Comparison of ENCODE assay signal across 6 cellular contexts in genomic region chr9:75383635-75384034, GRCh38.
DNase-seq lines count a peak whose midpoint lies in the region; FAIRE-seq and TF ChIP-seq lines count a peak whose summit lies in the region.
"Not testable (repeated sequence)": the region's sequence is repeated elsewhere in the genome, so short reads cannot be mapped to it uniquely, and the experiment has no call there.

No MANE protein-coding gene starts in this region.

- TF ChIP-seq CTCF in H1 (IDR thresholded peaks at IDR 0.05; ENCODE audit: control extremely low read depth in 1 of 3, insufficient read depth in 1 of 3, low read depth in 1 of 3, low read length in 3 of 3) = not testable (repeated sequence)

- TF ChIP-seq RAD21 in H1 (IDR thresholded peaks at IDR 0.05 in 1 of 2, conservative IDR thresholded peaks at IDR 0.05 in 1 of 2; ENCODE audit: low read depth in 2 of 2, low read length in 2 of 2) = not testable (repeated sequence)

- not testable (repeated sequence) for H3K18ac ChIP-seq in H1 (ENCODE audit: extremely low read depth, low read length); trophoblast cell (ENCODE audit: low read length)

- H3K23ac ChIP-seq in H1 (ENCODE audit: insufficient read length); trophoblast cell (ENCODE audit: low read length): not testable (repeated sequence)

- H2BK5ac ChIP-seq in H1 (ENCODE audit: low read depth, low read length) = 0 out of 2 replicates have a peak overlapping the region, but pooled peaks have one; percentile 12
- H2BK5ac ChIP-seq in trophoblast cell (ENCODE audit: low read depth, low read length, poor library complexity) = not testable (repeated sequence)

- not testable (repeated sequence) for H3K36me3 ChIP-seq in HUES48 (ENCODE audit: control insufficient read depth, insufficient read depth, low read length); iPS-18a (ENCODE audit: control insufficient read depth, low read depth, low read length); trophoblast cell (ENCODE audit: control insufficient read depth in 1 of 2, insufficient read depth in 2 of 2, low read length in 2 of 2)
- peaks cover 31% of the 10 kb centered on the region; the same call in 1 of the 2 replicates for H3K36me3 ChIP-seq in SK-N-MC (ENCODE audit: insufficient read depth, low read length)
- H3K36me3 ChIP-seq in H1 (ENCODE audit: control insufficient read depth in 2 of 4, insufficient read depth in 4 of 4, low read length in 3 of 4) = peaks cover 0 to 14% (median 2%) of the 10 kb centered on the region in 4 experiments; a peak in 2 of 8 replicates

- H3K23me2 ChIP-seq in H1 (ENCODE audit: low read depth, low read length) = not testable (repeated sequence)

- 67% methylated on average over 1 of the region's 1 CpG; no CpG with 5 or more reads in 1 of the 2 experiments for WGBS in H1 (ENCODE audit: extremely low coverage in 1 of 2, insufficient coverage in 1 of 2, insufficient read length in 1 of 2, insufficient replicate concordance in 2 of 2, low coverage in 1 of 2, low lambda C conversion rate in 2 of 2, missing lambda C conversion rate in 1 of 2), 2 experiments
- no CpG with 5 or more reads among the region's 1 CpG for WGBS in trophoblast cell (ENCODE audit: extremely low coverage, insufficient coverage, insufficient read length)

- H3K9me3 ChIP-seq in HUES48 (ENCODE audit: control insufficient read depth, insufficient read depth, low read length) = peaks cover 53% of the 10 kb centered on the region
- peaks cover 21% of the 10 kb centered on the region for H3K9me3 ChIP-seq in SK-N-MC (ENCODE audit: low read depth, low read length)
- peaks cover 17 to 18% of the 10 kb centered on the region in 2 experiments for H3K9me3 ChIP-seq in H1 (ENCODE audit: insufficient read depth in 2 of 2, low read depth in 1 of 2, low read length in 1 of 2)
- H3K9me3 ChIP-seq in iPS-18a (ENCODE audit: control insufficient read depth, low read depth, low read length) = peaks cover 31% of the 10 kb centered on the region
- not testable (repeated sequence) for H3K9me3 ChIP-seq in trophoblast cell (ENCODE audit: insufficient read depth, low read depth, low read length)

- H4K20me1 ChIP-seq in H1 (replicated peaks in 1 of 2; ENCODE audit: control insufficient read depth in 1 of 2, insufficient read depth in 2 of 2, low read length in 2 of 2) = not testable (repeated sequence)

- TF ChIP-seq POLR2A in H1 (IDR thresholded peaks at IDR 0.05; ENCODE audit: control extremely low read depth in 1 of 2, low read depth in 2 of 2, low read length in 2 of 2) = not testable (repeated sequence)

- CTCF ChIA-PET in H1 (lab: Charles Lee; ENCODE audit: partially characterized antibody) = interaction anchor here (1.1 to 1.3 kb wide), 2 partner anchors 10 to 49 kb away, joined by 3 read pairs; no protein-coding TSS in a partner anchor

- not testable (repeated sequence) for H4K5ac ChIP-seq in H1 (ENCODE audit: insufficient read length, low read depth, low read length)

- not testable (repeated sequence) for H2BK15ac ChIP-seq in H1 (ENCODE audit: low read length)

- H2AK5ac ChIP-seq in H1 (ENCODE audit: low read depth, low read length); trophoblast cell (ENCODE audit: low read length): not testable (repeated sequence)

- peak overlapping the region; percentile 53; the same call in 1 of the 2 replicates for H3K9ac ChIP-seq in HUES48 (ENCODE audit: low read depth, low read length)
- H3K9ac ChIP-seq in SK-N-MC (ENCODE audit: insufficient read length) = peak overlapping the region; percentile 58
- not testable (repeated sequence) for H3K9ac ChIP-seq in H1 (replicated peaks in 1 of 4; ENCODE audit: extremely low read depth in 1 of 4, low read depth in 3 of 4, low read length in 3 of 4); iPS-18a (ENCODE audit: low read length); trophoblast cell (ENCODE audit: low read length)

- H3K4me2 ChIP-seq in H1 (ENCODE audit: insufficient read depth in 1 of 2, low read depth in 2 of 2, low read length in 2 of 2) = not testable (repeated sequence)
- H3K4me2 ChIP-seq in trophoblast cell (ENCODE audit: low read length) = peak overlapping the region; percentile 30

- not testable (repeated sequence) for H3K79me1 ChIP-seq in H1 (ENCODE audit: low read depth, low read length); trophoblast cell (ENCODE audit: low read length)

- not testable (repeated sequence) for FAIRE-seq in H1 (lab: Jason Lieb, UNC)

- H3K79me2 ChIP-seq in H1 (ENCODE audit: control insufficient read depth in 1 of 2, insufficient read depth in 2 of 2, low read length in 2 of 2); trophoblast cell (ENCODE audit: control insufficient read depth, insufficient read depth, low read length, poor library complexity): not testable (repeated sequence)

- not testable (repeated sequence) for H2AFZ ChIP-seq in H1 (ENCODE audit: low read length); trophoblast cell (ENCODE audit: insufficient read depth, low read length, poor library complexity)

- not testable (repeated sequence) for H3K14ac ChIP-seq in H1 (ENCODE audit: insufficient read length); trophoblast cell (ENCODE audit: low read length)

- not testable (repeated sequence) for H3K4me1 ChIP-seq in HUES48 (ENCODE audit: control insufficient read depth, insufficient read depth, low read length); H1 (replicated peaks in 1 of 4; ENCODE audit: control insufficient read depth in 3 of 4, insufficient read depth in 4 of 4, low read length in 3 of 4); iPS-18a (ENCODE audit: control insufficient read depth, low read depth, low read length); trophoblast cell (ENCODE audit: control insufficient read depth in 1 of 2, insufficient read depth in 2 of 2, low read length in 2 of 2)

- not testable (repeated sequence) for H3K4ac ChIP-seq in H1 (replicated peaks; ENCODE audit: insufficient read length, low read depth, low read length); trophoblast cell (ENCODE audit: low read depth, low read length)

- H2BK120ac ChIP-seq in H1 (replicated peaks; ENCODE audit: low read depth, low read length); trophoblast cell (ENCODE audit: insufficient read depth, low read length, poor library complexity): not testable (repeated sequence)

- not testable (repeated sequence) for H3K27me3 ChIP-seq in HUES48 (ENCODE audit: control insufficient read depth, insufficient read depth, low read length); H1 (replicated peaks in 1 of 4; ENCODE audit: control insufficient read depth in 3 of 4, extremely low read depth in 1 of 4, insufficient read depth in 3 of 4, low read length in 3 of 4); iPS-18a (ENCODE audit: control insufficient read depth, insufficient read depth, low read length); trophoblast cell (ENCODE audit: insufficient read depth, low read length)

- H3K27ac ChIP-seq in HUES48 (ENCODE audit: low read depth, low read length) = peak overlapping the region; percentile 94
- peak overlapping the region; percentile 100 for H3K27ac ChIP-seq in SK-N-MC
- not testable (repeated sequence) for H3K27ac ChIP-seq in H1 (ENCODE audit: low read depth, low read length); trophoblast cell (ENCODE audit: low read depth, low read length)
- H3K27ac ChIP-seq in iPS-18a (ENCODE audit: low read length) = peak overlapping the region; percentile 53

- not testable (repeated sequence) for H2BK20ac ChIP-seq in H1 (ENCODE audit: low read length)

- peak overlapping the region; percentile 51; the same call in 1 of the 2 replicates for H3K4me3 ChIP-seq in HUES48 (ENCODE audit: low read depth, low read length)
- H3K4me3 ChIP-seq in SK-N-MC = peak overlapping the region; percentile 61
- H3K4me3 ChIP-seq in H1 (ENCODE audit: extremely low read depth in 1 of 4, insufficient read depth in 2 of 4, low read depth in 3 of 4, low read length in 4 of 4) = peak overlapping the region in 1 of 4 experiments; percentile 26; a peak in 1 of 8 replicates
- H3K4me3 ChIP-seq in iPS-18a (ENCODE audit: low read length); trophoblast cell (ENCODE audit: low read depth, low read length): not testable (repeated sequence)

- POLR2A ChIA-PET in H1 (lab: Charles Lee; ENCODE audit: partially characterized antibody) = interaction anchor here (0.7 kb wide), 1 partner anchor 25 kb away, joined by 4 read pairs; no protein-coding TSS in a partner anchor

- not testable (repeated sequence) for H3K56ac ChIP-seq in H1 (replicated peaks; ENCODE audit: insufficient read length, low read depth, low read length)

- peak in 1 of 2 experiments; percentile 86; a peak in 1 of 3 replicates for TF ChIP-seq EP300 in H1 (IDR thresholded peaks at IDR 0.05; ENCODE audit: borderline replicate concordance in 1 of 2, low read depth in 2 of 2, low read length in 2 of 2)

- H4K12ac ChIP-seq in trophoblast cell (ENCODE audit: low read depth, low read length) = not testable (repeated sequence)

- DNase-seq in SK-N-MC (ENCODE audit: low read depth, low spot score); H1 (ENCODE audit: low read depth in 1 of 2, low spot score in 2 of 2): not testable (repeated sequence)
- DNase-seq in left kidney (ENCODE audit: low read depth, low spot score) = peak; percentile 35
- DNase-seq in trophoblast cell = peak in 1 of 2 donors; percentile 7

- not testable (repeated sequence) for H4K8ac ChIP-seq in H1 (ENCODE audit: extremely low read depth, insufficient read depth, low read length); trophoblast cell (ENCODE audit: low read depth, low read length)

- H2BK12ac ChIP-seq in H1 (ENCODE audit: low read depth, low read length); trophoblast cell (ENCODE audit: low read length): not testable (repeated sequence)

- H4K91ac ChIP-seq in H1 (replicated peaks; ENCODE audit: insufficient read length, low read length); trophoblast cell (ENCODE audit: low read depth, low read length): not testable (repeated sequence)

TF ChIP-seq in H1, 55 proteins besides CTCF, POLR2A, EP300 and RAD21:
- TF ChIP-seq SP1 (IDR thresholded peaks at IDR 0.05; ENCODE audit: low read depth, low read length) = peak; percentile 74
- peak; percentile 95 for TF ChIP-seq POU5F1 (IDR thresholded peaks at IDR 0.05; ENCODE audit: low read depth, low read length)
- peak; percentile 98 for TF ChIP-seq TEAD4 (IDR thresholded peaks at IDR 0.05; ENCODE audit: low read depth, low read length)
